Comparison of ENCODE assay signal across 13 cellular contexts in genomic region chr17:82121660-82122629, GRCh38. TPM values are rescaled to one million over a fixed set of nuclear protein-coding genes. Genes with fewer than 3 reads are reported as not detected.
DNase-seq lines count a peak whose midpoint lies in the region; ATAC-seq lines count a peak whose summit lies in the region.
"Had no signal": no experiment of that assay in that cellular context is flagged by ENCODE, and none has a peak within 500 bp of the region (broad histone marks: within the 10 kb centered on the region; RNA-seq: fewer than 3 reads in every experiment).

No MANE protein-coding gene starts in this region.

- peak overlapping the region; percentile 89 for H3K27ac Mint-ChIP-seq in activated naive CD4-positive, alpha-beta T cell treated with anti-CD3 and anti-CD28 coated beads, Interleukin-2, amount 50 U/mL, for 24 hours
- peak overlapping the region; percentile 89 for H3K27ac Mint-ChIP-seq in activated naive CD8-positive, alpha-beta T cell treated with anti-CD3 and anti-CD28 coated beads, Interleukin-2, amount 50 U/mL, for 24 hours
- H3K27ac Mint-ChIP-seq: B cell had no signal

- peak; percentile 24 for ATAC-seq in activated naive CD8-positive, alpha-beta T cell treated with anti-CD3 and anti-CD28 coated beads, Interleukin-2, amount 50 U/mL, for 24 hours

- peaks cover 34% of the 10 kb centered on the region for H3K4me1 ChIP-seq in thymus (ENCODE audit: control insufficient read depth, insufficient read depth, low read length)
- H3K4me1 ChIP-seq in effector memory CD4-positive, alpha-beta T cell (ENCODE audit: control insufficient read depth, insufficient read depth, low read length, poor library complexity, severe bottlenecking): peaks cover 24% of the 10 kb centered on the region

- peak overlapping the region; percentile 67 for H3K27ac ChIP-seq in thymus (ENCODE audit: low read depth)
- no peak overlapping the region for H3K27ac ChIP-seq in effector memory CD4-positive, alpha-beta T cell (ENCODE audit: insufficient read depth, low read length, poor library complexity, severe bottlenecking)

- H3K27me3 ChIP-seq in thymus (ENCODE audit: control insufficient read depth, insufficient read depth): no peaks in the 10 kb centered on the region
- H3K27me3 ChIP-seq in effector memory CD4-positive, alpha-beta T cell (replicated peaks; ENCODE audit: control insufficient read depth, insufficient read depth, low read length, poor library complexity, severe bottlenecking): no peaks in the 10 kb centered on the region

- peaks cover 74% of the 10 kb centered on the region for H3K4me1 Mint-ChIP-seq in activated naive CD4-positive, alpha-beta T cell treated with anti-CD3 and anti-CD28 coated beads, Interleukin-2, amount 50 U/mL, for 24 hours
- H3K4me1 Mint-ChIP-seq in activated naive CD8-positive, alpha-beta T cell treated with anti-CD3 and anti-CD28 coated beads, Interleukin-2, amount 50 U/mL, for 24 hours: peaks cover 62% of the 10 kb centered on the region
- H3K4me1 Mint-ChIP-seq: B cell had no signal

- WGBS in thymus: 76% methylated on average over 32 of the region's 32 CpGs

- no peaks in the 10 kb centered on the region for H3K9me3 ChIP-seq in thymus (ENCODE audit: control insufficient read depth)
- no peaks in the 10 kb centered on the region for H3K9me3 ChIP-seq in effector memory CD4-positive, alpha-beta T cell (ENCODE audit: control insufficient read depth, low read length)

- no peak for DNase-seq in activated naive CD4-positive, alpha-beta T cell treated with Interleukin-2 at 50 U/mL for 16 hours
- DNase-seq in NCI-H510A (lab: John Stamatoyannopoulos, UW) (peak; percentile 77), kidney tubule cell (ENCODE audit: low spot score) (no peak), GDM1 (lab: John Stamatoyannopoulos, UW) (no peak)
- DNase-seq in activated naive CD8-positive, alpha-beta T cell treated with anti-CD3 and anti-CD28 coated beads, Interleukin-2, amount 50 U/mL, for 24 hours: peak; percentile 26
- no peak for DNase-seq in effector memory CD4-positive, alpha-beta T cell
- DNase-seq: anterior cingulate cortex; IMR-90; NCI-H2081 treated with DMSO at 0.1 percent for 48 hours; stimulated activated CD4-positive, alpha-beta T cell treated with anti-CD3 and anti-CD28 coated beads, Interleukin-4, amount 100 ng/mL, for 4 hours had no signal

- peaks cover 4% of the 10 kb centered on the region for H3K36me3 Mint-ChIP-seq in activated naive CD4-positive, alpha-beta T cell treated with anti-CD3 and anti-CD28 coated beads, Interleukin-2, amount 50 U/mL, for 24 hours
- H3K36me3 Mint-ChIP-seq in activated naive CD8-positive, alpha-beta T cell treated with anti-CD3 and anti-CD28 coated beads, Interleukin-2, amount 50 U/mL, for 24 hours (ENCODE audit: low read depth): peaks cover 8% of the 10 kb centered on the region

- no peak overlapping the region for H3K4me3 ChIP-seq in thymus (ENCODE audit: low read length)
- no peak overlapping the region for H3K4me3 ChIP-seq in effector memory CD4-positive, alpha-beta T cell (ENCODE audit: insufficient read depth, low read depth, low read length, poor library complexity, severe bottlenecking)

- H3K4me3 Mint-ChIP-seq in activated naive CD4-positive, alpha-beta T cell treated with anti-CD3 and anti-CD28 coated beads, Interleukin-2, amount 50 U/mL, for 24 hours: peak overlapping the region; percentile 74
- peak overlapping the region; percentile 50 for H3K4me3 Mint-ChIP-seq in activated naive CD8-positive, alpha-beta T cell treated with anti-CD3 and anti-CD28 coated beads, Interleukin-2, amount 50 U/mL, for 24 hours
- H3K4me3 Mint-ChIP-seq: B cell had no signal

- H3K9me3 Mint-ChIP-seq in activated naive CD4-positive, alpha-beta T cell treated with anti-CD3 and anti-CD28 coated beads, Interleukin-2, amount 50 U/mL, for 24 hours: no peaks in the 10 kb centered on the region
- H3K9me3 Mint-ChIP-seq in activated naive CD8-positive, alpha-beta T cell treated with anti-CD3 and anti-CD28 coated beads, Interleukin-2, amount 50 U/mL, for 24 hours: no peaks in the 10 kb centered on the region

- peaks cover 8% of the 10 kb centered on the region for H3K36me3 ChIP-seq in thymus (ENCODE audit: control insufficient read depth, insufficient read depth)
- no peaks in the 10 kb centered on the region for H3K36me3 ChIP-seq in effector memory CD4-positive, alpha-beta T cell (ENCODE audit: control insufficient read depth, insufficient read depth, low read length)

- H3K27me3 Mint-ChIP-seq in activated naive CD4-positive, alpha-beta T cell treated with anti-CD3 and anti-CD28 coated beads, Interleukin-2, amount 50 U/mL, for 24 hours: no peaks in the 10 kb centered on the region
- H3K27me3 Mint-ChIP-seq in activated naive CD8-positive, alpha-beta T cell treated with anti-CD3 and anti-CD28 coated beads, Interleukin-2, amount 50 U/mL, for 24 hours: no peaks in the 10 kb centered on the region
- H3K27me3 Mint-ChIP-seq: B cell had no signal

RNA-seq across cellular contexts. Expression of gene FASN, which starts 23.9 kb away (rescaled TPM):
- 19.0 TPM for polyA plus RNA-seq in thymus

RNA-seq across cellular contexts. Expression of gene DUS1L, which starts 56.3 kb away (rescaled TPM):
- polyA plus RNA-seq in thymus: 147 TPM

Comparison
In these comparisons a context has a peak if more than half of its experiments do, and no peak if none do; other contexts are left out.
1. DNase-seq: peak in NCI-H510A (single experiment) and activated naive CD8-positive, alpha-beta T cell treated with anti-CD3 and anti-CD28 coated beads, Interleukin-2, amount 50 U/mL, for 24 hours (single experiment); none in activated naive CD4-positive, alpha-beta T cell treated with Interleukin-2 at 50 U/mL for 16 hours (single experiment), kidney tubule cell (single experiment), effector memory CD4-positive, alpha-beta T cell (0 of 3) and GDM1 (single experiment).